ENCODE assay signal across 19 cellular contexts in the genomic region with DNA sequence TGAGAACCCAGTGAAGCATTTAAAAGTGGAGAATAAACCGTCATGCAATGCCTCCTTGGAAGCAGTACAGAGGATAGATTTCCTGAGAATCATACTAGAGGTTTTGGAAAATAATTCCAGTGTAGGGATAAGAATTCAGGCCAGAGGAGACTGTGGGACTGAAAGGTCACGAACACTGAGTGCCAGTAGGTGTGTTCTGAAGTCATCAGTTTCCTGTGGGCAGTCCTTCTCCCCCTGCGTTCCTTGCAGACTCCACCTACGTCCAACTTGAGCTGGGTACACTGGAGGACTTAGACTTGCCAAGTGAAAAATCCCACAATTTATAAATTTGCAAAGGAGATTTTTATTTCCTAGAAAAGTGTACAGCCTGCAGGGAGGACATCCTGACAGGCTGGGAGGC.
"Had no signal": no experiment of that assay in that cellular context is flagged by ENCODE, and none has a peak within 500 bp of the region (broad histone marks: within the 10 kb centered on the region; RNA-seq: fewer than 3 reads in every experiment).

No MANE protein-coding gene starts in this region.

- H3K4me1 ChIP-seq: uterus had no signal

- H3K4me3 ChIP-seq: esophagus muscularis mucosa, skin epidermis, tibial nerve, uterus had no signal

- H3K27me3 ChIP-seq: esophagus muscularis mucosa, tibial nerve, uterus had no signal

- H3K9me3 ChIP-seq: esophagus muscularis mucosa, tibial nerve, uterus had no signal

- H3K27ac ChIP-seq: esophagus muscularis mucosa, skin epidermis, tibial nerve, uterus, WERI-Rb-1 had no signal

- H3K36me3 ChIP-seq: esophagus muscularis mucosa, tibial nerve, uterus, WERI-Rb-1 had no signal

- DNase-seq: activated CD4-positive, alpha-beta T cell treated with anti-CD3 and anti-CD28 coated beads, Interleukin-2, amount 10 ng/mL, durations not matched to agents 7 days and 5 days; activated CD4-positive, CD25-positive, alpha-beta regulatory T cell treated with anti-CD3 and anti-CD28 coated beads, Interleukin-2, amount 50 U/mL, for 72 hours; activated CD8-positive, alpha-beta T cell treated with anti-CD3 and anti-CD28 coated beads for 36 hours; activated gamma-delta T cell; activated naive CD4-positive, alpha-beta T cell treated with anti-CD3 and anti-CD28 coated beads, Interleukin-2, amount 50 U/mL, for 16 hours; activated naive CD8-positive, alpha-beta T cell treated with anti-CD3 and anti-CD28 coated beads, Interleukin-2, amount 50 U/mL, for 24 hours; effector memory CD4-positive, alpha-beta T cell; glutamatergic neuron; hypothalamus; left cardiac atrium; naive thymus-derived CD4-positive, alpha-beta T cell; stimulated activated CD4-positive, alpha-beta T cell treated with anti-CD3 and anti-CD28 coated beads, Interleukin-1b, Interleukin-23, amount 100 ng/mL, for 48 hours; substantia nigra; T-helper 1 cell; uterus; WERI-Rb-1 had no signal
